Comparison of ENCODE assay signal across 10 cellular contexts in the genomic region with DNA sequence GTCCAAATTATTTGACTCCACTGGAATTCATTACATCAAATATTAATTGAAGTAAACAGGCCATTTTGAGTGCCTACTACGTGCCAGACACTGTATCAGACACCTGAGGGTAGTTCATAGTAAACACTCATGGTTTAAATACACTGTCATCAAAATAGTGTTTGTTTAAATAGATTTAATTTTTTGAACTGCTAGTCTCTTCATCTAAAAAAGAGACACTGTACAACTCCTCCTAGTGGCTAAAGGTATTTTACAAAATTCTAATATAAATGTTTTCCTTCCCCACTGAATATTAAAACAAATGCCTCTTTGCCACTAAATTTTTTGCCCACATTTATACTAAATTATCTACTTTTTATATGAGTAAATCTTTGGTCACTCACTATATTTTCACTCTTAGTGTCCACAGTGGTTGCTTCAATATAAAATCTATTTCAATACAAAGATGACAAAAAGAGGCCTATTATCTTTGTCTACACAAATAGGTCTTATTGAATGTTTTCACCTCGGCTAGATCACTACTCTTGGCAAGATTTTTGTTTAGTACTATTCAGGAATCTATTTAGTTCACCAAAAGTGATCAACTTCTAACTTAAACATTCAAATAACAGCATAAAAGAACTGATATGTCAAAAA. TPM values are rescaled to one million over a fixed set of nuclear protein-coding genes. Genes with fewer than 3 reads are reported as not detected.
DNase-seq lines count a peak whose midpoint lies in the region; ATAC-seq and TF ChIP-seq lines count a peak whose summit lies in the region.
"Had no signal": no experiment of that assay in that cellular context is flagged by ENCODE, and none has a peak within 500 bp of the region (broad histone marks: within the 10 kb centered on the region; RNA-seq: fewer than 3 reads in every experiment).

No MANE protein-coding gene starts in this region.

- no peak overlapping the region for H3K4me3 Mint-ChIP-seq in CD4-positive, CD25-positive, alpha-beta regulatory T cell
- H3K4me3 Mint-ChIP-seq in brain, result no peak overlapping the region
- no peak overlapping the region for H3K4me3 Mint-ChIP-seq in activated naive CD8-positive, alpha-beta T cell treated with anti-CD3 and anti-CD28 coated beads for 36 hours
- H3K4me3 Mint-ChIP-seq: activated naive CD4-positive, alpha-beta T cell treated with anti-CD3 and anti-CD28 coated beads, Interleukin-2, amount 10 ng/mL, durations not matched to agents 7 days and 5 days had no signal

- no peaks in the 10 kb centered on the region for H3K9me3 Mint-ChIP-seq in CD4-positive, CD25-positive, alpha-beta regulatory T cell
- peaks cover 0 to 10% (median 5%) of the 10 kb centered on the region in 5 experiments for H3K9me3 Mint-ChIP-seq in brain
- H3K9me3 Mint-ChIP-seq in activated naive CD8-positive, alpha-beta T cell treated with anti-CD3 and anti-CD28 coated beads for 36 hours, result no peaks in the 10 kb centered on the region
- H3K9me3 Mint-ChIP-seq: activated naive CD4-positive, alpha-beta T cell treated with anti-CD3 and anti-CD28 coated beads, Interleukin-2, amount 10 ng/mL, durations not matched to agents 7 days and 5 days had no signal

- peak; percentile 64 to 73 for TF ChIP-seq CTCF in brain (conservative IDR thresholded peaks at IDR 0.05)

- H3K36me3 Mint-ChIP-seq in CD4-positive, CD25-positive, alpha-beta regulatory T cell, result peaks cover 16% of the 10 kb centered on the region
- H3K36me3 Mint-ChIP-seq in brain, result peaks cover 17% of the 10 kb centered on the region
- H3K36me3 Mint-ChIP-seq in activated naive CD8-positive, alpha-beta T cell treated with anti-CD3 and anti-CD28 coated beads for 36 hours, result peaks cover 2% of the 10 kb centered on the region

- no peak overlapping the region for H3K4me3 ChIP-seq in CD4-positive, CD25-positive, alpha-beta regulatory T cell (ENCODE audit: low read depth, low read length)

- H3K27me3 ChIP-seq in CD4-positive, CD25-positive, alpha-beta regulatory T cell (ENCODE audit: control insufficient read depth, insufficient read depth, low read length), result no peaks in the 10 kb centered on the region

- no peak for ATAC-seq in CD4-positive, CD25-positive, alpha-beta regulatory T cell (ENCODE audit: low read depth in 2 of 2)
- no peak for ATAC-seq in GM18873 (IDR thresholded peaks at IDR 0.05; ENCODE audit: low FRiP score, unreplicated experiment)

- no peaks in the 10 kb centered on the region for H3K4me1 ChIP-seq in CD4-positive, CD25-positive, alpha-beta regulatory T cell (ENCODE audit: control insufficient read depth, insufficient read depth, low read length, poor library complexity, severe bottlenecking)

- H3K27ac ChIP-seq in CD4-positive, CD25-positive, alpha-beta regulatory T cell (ENCODE audit: insufficient read depth, low read length, poor library complexity, severe bottlenecking), result no peak overlapping the region

- no peaks in the 10 kb centered on the region for H3K36me3 ChIP-seq in CD4-positive, CD25-positive, alpha-beta regulatory T cell (ENCODE audit: control insufficient read depth, insufficient read depth, low read length)

- no peak overlapping the region for H3K27ac Mint-ChIP-seq in CD4-positive, CD25-positive, alpha-beta regulatory T cell
- H3K27ac Mint-ChIP-seq in brain, result no peak overlapping the region
- H3K27ac Mint-ChIP-seq in activated naive CD8-positive, alpha-beta T cell treated with anti-CD3 and anti-CD28 coated beads for 36 hours, result no peak overlapping the region
- H3K27ac Mint-ChIP-seq: activated naive CD4-positive, alpha-beta T cell treated with anti-CD3 and anti-CD28 coated beads, Interleukin-2, amount 10 ng/mL, durations not matched to agents 7 days and 5 days had no signal

- no peak for TF ChIP-seq EP300 in Ishikawa (IDR thresholded peaks at IDR 0.05; ENCODE audit: borderline replicate concordance)

- peak; percentile 18; the same call in 1 of the 2 replicates for TF ChIP-seq RAD21 in Ishikawa (IDR thresholded peaks at IDR 0.05; ENCODE audit: low read depth)

- no peaks in the 10 kb centered on the region for H3K27me3 Mint-ChIP-seq in CD4-positive, CD25-positive, alpha-beta regulatory T cell
- no peaks in the 10 kb centered on the region for H3K27me3 Mint-ChIP-seq in brain
- H3K27me3 Mint-ChIP-seq in activated naive CD8-positive, alpha-beta T cell treated with anti-CD3 and anti-CD28 coated beads for 36 hours, result no peaks in the 10 kb centered on the region
- H3K27me3 Mint-ChIP-seq: activated naive CD4-positive, alpha-beta T cell treated with anti-CD3 and anti-CD28 coated beads, Interleukin-2, amount 10 ng/mL, durations not matched to agents 7 days and 5 days had no signal

- peak in 2 of 3 donors; percentile 10 to 17 for DNase-seq in CD4-positive, CD25-positive, alpha-beta regulatory T cell
- DNase-seq in myocyte (ENCODE audit: low read depth) (peak; percentile 12), UCSD-AML1 (lab: John Stamatoyannopoulos, UW; ENCODE audit: unreplicated experiment) (no peak), NCI-H2196 (lab: John Stamatoyannopoulos, UW; ENCODE audit: unreplicated experiment) (no peak)
- DNase-seq in activated naive CD8-positive, alpha-beta T cell treated with anti-CD3 and anti-CD28 coated beads for 36 hours, result no peak
- DNase-seq: activated naive CD4-positive, alpha-beta T cell treated with anti-CD3 and anti-CD28 coated beads, Interleukin-2, amount 10 ng/mL, durations not matched to agents 7 days and 5 days; NCI-H2081 treated with DMSO at 0.1 percent for 48 hours had no signal

- peaks cover 2 to 12% (median 8%) of the 10 kb centered on the region in 4 donors for H3K4me1 Mint-ChIP-seq in CD4-positive, CD25-positive, alpha-beta regulatory T cell
- peaks cover 6% of the 10 kb centered on the region for H3K4me1 Mint-ChIP-seq in brain
- peaks cover 3% of the 10 kb centered on the region for H3K4me1 Mint-ChIP-seq in activated naive CD8-positive, alpha-beta T cell treated with anti-CD3 and anti-CD28 coated beads for 36 hours
- H3K4me1 Mint-ChIP-seq: activated naive CD4-positive, alpha-beta T cell treated with anti-CD3 and anti-CD28 coated beads, Interleukin-2, amount 10 ng/mL, durations not matched to agents 7 days and 5 days had no signal

- H3K9me3 ChIP-seq in CD4-positive, CD25-positive, alpha-beta regulatory T cell (ENCODE audit: control insufficient read depth in 2 of 2, low read length in 2 of 2), result no peaks in the 10 kb centered on the region

TF ChIP-seq in Ishikawa, 13 proteins besides CTCF, POLR2A, EP300 and RAD21 (continues in another document):
- no peak for TF ChIP-seq YY1 (IDR thresholded peaks at IDR 0.05; ENCODE audit: low read depth)
- TF ChIP-seq ZBTB7A (IDR thresholded peaks at IDR 0.05; ENCODE audit: low read depth), result no peak
- TF ChIP-seq, protein P1, sequence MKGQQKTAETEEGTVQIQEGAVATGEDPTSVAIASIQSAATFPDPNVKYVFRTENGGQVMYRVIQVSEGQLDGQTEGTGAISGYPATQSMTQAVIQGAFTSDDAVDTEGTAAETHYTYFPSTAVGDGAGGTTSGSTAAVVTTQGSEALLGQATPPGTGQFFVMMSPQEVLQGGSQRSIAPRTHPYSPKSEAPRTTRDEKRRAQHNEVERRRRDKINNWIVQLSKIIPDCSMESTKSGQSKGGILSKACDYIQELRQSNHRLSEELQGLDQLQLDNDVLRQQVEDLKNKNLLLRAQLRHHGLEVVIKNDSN (IDR thresholded peaks at IDR 0.05), result no peak
- TF ChIP-seq, protein P2, sequence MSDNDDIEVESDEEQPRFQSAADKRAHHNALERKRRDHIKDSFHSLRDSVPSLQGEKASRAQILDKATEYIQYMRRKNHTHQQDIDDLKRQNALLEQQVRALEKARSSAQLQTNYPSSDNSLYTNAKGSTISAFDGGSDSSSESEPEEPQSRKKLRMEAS (IDR thresholded peaks at IDR 0.05), result no peak
- no peak for TF ChIP-seq FOXM1 (IDR thresholded peaks at IDR 0.05; ENCODE audit: borderline replicate concordance, low read depth)
- TF ChIP-seq NFIC (IDR thresholded peaks at IDR 0.05), result no peak
- no peak for TF ChIP-seq TEAD4 (IDR thresholded peaks at IDR 0.05)
- no peak for TF ChIP-seq EGR1 (IDR thresholded peaks at IDR 0.05)
- TF ChIP-seq TCF12 (IDR thresholded peaks at IDR 0.05; ENCODE audit: low read depth), result no peak
- no peak for TF ChIP-seq CREB1 (IDR thresholded peaks at IDR 0.05; ENCODE audit: low read depth)
- no peak for TF ChIP-seq TAF1 (IDR thresholded peaks at IDR 0.05; ENCODE audit: low read depth)

RNA-seq across cellular contexts. Expression of a gene that starts 15.4 kb away (rescaled TPM):
- total RNA-seq in CD4-positive, CD25-positive, alpha-beta regulatory T cell, result 12.5 TPM
- 10 to 100 TPM; 20.0 to 31.1 (median 21.9) TPM for polyA plus RNA-seq in CD4-positive, CD25-positive, alpha-beta regulatory T cell
- polyA plus RNA-seq in brain (ENCODE audit: insufficient read depth, low read depth, low replicate concordance), result 19.3 TPM
- total RNA-seq in myocyte, result 27.6 and 30.2 TPM in 2 replicates
- 32.2 TPM for polyA plus RNA-seq in myocyte (2012)
- total RNA-seq in activated naive CD8-positive, alpha-beta T cell treated with anti-CD3 and anti-CD28 coated beads for 36 hours, result 10 to 100 TPM; 20.9 TPM

RNA-seq across cellular contexts. Expression of a gene that starts 15.6 kb away (rescaled TPM):
- 18.3 TPM for total RNA-seq in CD4-positive, CD25-positive, alpha-beta regulatory T cell
- 10 to 100 TPM in 3 of 4 donors, 1 to 10 TPM in 1; 9.8 to 19.3 (median 16.3) TPM for polyA plus RNA-seq in CD4-positive, CD25-positive, alpha-beta regulatory T cell
- 13.4 TPM for polyA plus RNA-seq in brain (ENCODE audit: insufficient read depth, low read depth, low replicate concordance)
- total RNA-seq in myocyte, result 13.7 and 19.9 TPM in 2 replicates
- 9.4 TPM for polyA plus RNA-seq in myocyte (2012)
- total RNA-seq in activated naive CD8-positive, alpha-beta T cell treated with anti-CD3 and anti-CD28 coated beads for 36 hours, result 1 to 10 TPM; 7.7 to 8.1 TPM

RNA-seq across cellular contexts. Expression of a gene that starts 59.1 kb away (rescaled TPM):
- total RNA-seq in CD4-positive, CD25-positive, alpha-beta regulatory T cell, result 5.5 TPM
- 1 to 10 TPM; 4.9 to 8.5 (median 6.2) TPM for polyA plus RNA-seq in CD4-positive, CD25-positive, alpha-beta regulatory T cell
- 8.1 TPM for polyA plus RNA-seq in brain (ENCODE audit: insufficient read depth, low read depth, low replicate concordance)
- total RNA-seq in myocyte, result 2.2 and 4.1 TPM in 2 replicates
- 5.0 TPM for polyA plus RNA-seq in myocyte (2012)
- total RNA-seq in activated naive CD8-positive, alpha-beta T cell treated with anti-CD3 and anti-CD28 coated beads for 36 hours, result 1 to 10 TPM; 5.7 to 8.3 TPM

RNA-seq across cellular contexts. Expression of a gene that starts 59.2 kb away (rescaled TPM):
- 16.1 TPM for total RNA-seq in CD4-positive, CD25-positive, alpha-beta regulatory T cell
- 1 to 10 TPM in 2 of 4 donors, under 1 TPM in 2; 0.60 to 2.2 (median 1.00) TPM for polyA plus RNA-seq in CD4-positive, CD25-positive, alpha-beta regulatory T cell
- polyA plus RNA-seq in brain (ENCODE audit: insufficient read depth, low read depth, low replicate concordance), result 17.0 TPM
- 79.0 and 90.9 TPM in 2 replicates for total RNA-seq in myocyte
- 69.6 TPM for polyA plus RNA-seq in myocyte (2012)
- total RNA-seq in activated naive CD8-positive, alpha-beta T cell treated with anti-CD3 and anti-CD28 coated beads for 36 hours, result 10 to 100 TPM; 15.0 to 15.7 TPM

Comparison
In these comparisons a context has a peak if more than half of its experiments do, and no peak if none do; other contexts are left out.
1. DNase-seq: peak in CD4-positive, CD25-positive, alpha-beta regulatory T cell (2 of 3) and myocyte (single experiment); none in UCSD-AML1 (single experiment), activated naive CD8-positive, alpha-beta T cell treated with anti-CD3 and anti-CD28 coated beads for 36 hours (single experiment) and NCI-H2196 (single experiment).